In genomic region chr16:86824751-86825310, GRCh38 we compare ENCODE assay signal across 16 cellular contexts.
DNase-seq lines count a peak whose midpoint lies in the region; TF ChIP-seq lines count a peak whose summit lies in the region.
"Had no signal": no experiment of that assay in that cellular context is flagged by ENCODE, and none has a peak within 500 bp of the region (broad histone marks: within the 10 kb centered on the region; RNA-seq: fewer than 3 reads in every experiment).

No MANE protein-coding gene starts in this region.

- DNase-seq in SW480 (ENCODE audit: low spot score) (peak; percentile 5), fibroblast of lung (ENCODE audit: low read depth in 2 of 2) (peak; percentile 12 to 70), sigmoid colon (peak; percentile 46), nucleus accumbens (lab: John Stamatoyannopoulos, UW) (no peak), smooth muscle cell (lab: John Stamatoyannopoulos, UW; ENCODE audit: unreplicated experiment) (no peak), endothelial cell (ENCODE audit: low spot score) (no peak)
- DNase-seq in activated CD8-positive, alpha-beta memory T cell treated with anti-CD3 and anti-CD28 coated beads, Interleukin-2, amount 50 U/mL, for 4 hours: no peak
- DNase-seq: activated CD4-positive, alpha-beta T cell treated with anti-CD3 and anti-CD28 coated beads, Interleukin-2, amount 50 U/mL, for 1 hour; aorta; effector memory CD4-positive, alpha-beta T cell; NCI-H446; retina; stimulated activated naive CD4-positive, alpha-beta T cell treated with Interleukin-2 at 50 U/mL for 16 hours; T-helper 2 cell had no signal

- H3K9ac ChIP-seq in fibroblast of lung (ENCODE audit: insufficient read depth, low read length) (no peak overlapping the region), smooth muscle cell (ENCODE audit: low read depth) (no peak overlapping the region)

- 41 to 53% methylated on average over 18 of the region's 18 CpGs for WGBS in sigmoid colon, 2 donors
- WGBS in smooth muscle cell (ENCODE audit: low lambda C conversion rate): 61% methylated on average over 18 of the region's 18 CpGs

- no peaks in the 10 kb centered on the region for H3K9me3 Mint-ChIP-seq in endothelial cell (ENCODE audit: unreplicated experiment)

- H3K36me3 Mint-ChIP-seq in endothelial cell (ENCODE audit: low read depth, unreplicated experiment): no peaks in the 10 kb centered on the region

- H3K4me3 Mint-ChIP-seq in endothelial cell (ENCODE audit: unreplicated experiment): no peak overlapping the region

- intact Hi-C loops in sigmoid colon (cut with DNase I): no loop called here

- CTCF ChIA-PET in HEK293 (lab: Yijun Ruan, JAX): interaction anchor here (1.0 to 2.2 kb wide), 5 partner anchors 9 to 193 kb away, joined by 3 to 6 read pairs (median 3); no protein-coding TSS in a partner anchor

- H3K36me3 ChIP-seq in HEK293 (ENCODE audit: control insufficient read depth in 2 of 2, insufficient read depth in 1 of 2, low read length in 2 of 2): no peaks in the 10 kb centered on the region
- H3K36me3 ChIP-seq in fibroblast of lung (ENCODE audit: control insufficient read depth, insufficient read depth, low read length): no peaks in the 10 kb centered on the region
- no peaks in the 10 kb centered on the region for H3K36me3 ChIP-seq in sigmoid colon
- no peaks in the 10 kb centered on the region for H3K36me3 ChIP-seq in smooth muscle cell (ENCODE audit: low read depth)

- TF ChIP-seq EP300 in sigmoid colon (IDR thresholded peaks at IDR 0.05): no peak

- TF ChIP-seq CTCF in HEK293 (tag by site-specific recombination; IDR thresholded peaks at IDR 0.05): no peak
- TF ChIP-seq CTCF in fibroblast of lung (conservative IDR thresholded peaks at IDR 0.05 in 1 of 2, IDR thresholded peaks at IDR 0.05 in 1 of 2; ENCODE audit: low read depth in 1 of 2, low read length in 2 of 2): no peak
- no peak for TF ChIP-seq CTCF in sigmoid colon (IDR thresholded peaks at IDR 0.05)
- no peak for TF ChIP-seq CTCF in smooth muscle cell (IDR thresholded peaks at IDR 0.05; ENCODE audit: borderline replicate concordance, insufficient read depth, poor library complexity, severe bottlenecking)
- TF ChIP-seq CTCF in endothelial cell (IDR thresholded peaks at IDR 0.05; ENCODE audit: unreplicated experiment): no peak

- H3K4me1 ChIP-seq in HEK293 (ENCODE audit: control insufficient read depth, insufficient read depth, low read length) (peaks cover 11% of the 10 kb centered on the region), fibroblast of lung (ENCODE audit: control insufficient read depth, extremely low read depth, insufficient read depth, low read length) (no peaks in the 10 kb centered on the region), sigmoid colon (no peaks in the 10 kb centered on the region), smooth muscle cell (ENCODE audit: low read depth) (peaks cover 12% of the 10 kb centered on the region)

- H3K9me3 ChIP-seq in HEK293 (ENCODE audit: control insufficient read depth, insufficient read depth, low read depth, low read length) (no peaks in the 10 kb centered on the region), fibroblast of lung (ENCODE audit: control insufficient read depth, insufficient read depth, low read depth, low read length) (no peaks in the 10 kb centered on the region), sigmoid colon (no peaks in the 10 kb centered on the region), smooth muscle cell (replicated peaks; ENCODE audit: low read depth) (no peaks in the 10 kb centered on the region)

- no peak overlapping the region for H3K4me2 ChIP-seq in fibroblast of lung (ENCODE audit: extremely low read depth, insufficient read depth, low read length)
- H3K4me2 ChIP-seq in smooth muscle cell: no peak overlapping the region

- H3F3A ChIP-seq in smooth muscle cell (ENCODE audit: low read depth): no peaks in the 10 kb centered on the region

- H3K27ac ChIP-seq in HEK293 (ENCODE audit: extremely low read depth, low read depth, low read length) (peak overlapping the region; percentile 24; the same call in 1 of the 2 replicates), fibroblast of lung (ENCODE audit: insufficient read depth, low read length) (no peak overlapping the region), sigmoid colon (no peak overlapping the region), smooth muscle cell (ENCODE audit: low read depth) (no peak overlapping the region)
- H3K27ac ChIP-seq: C4-2B had no signal

- H4K20me1 ChIP-seq in fibroblast of lung (ENCODE audit: control insufficient read depth, extremely low read depth, insufficient read depth, low read length) (no peaks in the 10 kb centered on the region), smooth muscle cell (ENCODE audit: low read depth) (no peaks in the 10 kb centered on the region)

- POLR2A ChIA-PET in HEK293 (lab: Yijun Ruan, JAX): interaction anchor here (1.2 kb wide), 1 partner anchor 18 kb away, joined by 9 read pairs; no protein-coding TSS in a partner anchor

- H3K79me2 ChIP-seq in fibroblast of lung (ENCODE audit: control insufficient read depth, insufficient read depth, low read length): no peaks in the 10 kb centered on the region
- H3K79me2 ChIP-seq in smooth muscle cell (ENCODE audit: low read depth): no peaks in the 10 kb centered on the region

- H3K4me1 Mint-ChIP-seq in endothelial cell (ENCODE audit: unreplicated experiment): peaks cover 29% of the 10 kb centered on the region

- H3K4me3 ChIP-seq in HEK293 (ENCODE audit: low read depth, low read length): no peak overlapping the region
- H3K4me3 ChIP-seq in fibroblast of lung (replicated peaks in 1 of 4; ENCODE audit: control extremely low read depth in 1 of 4, insufficient read depth in 1 of 4, low read depth in 3 of 4, low read length in 4 of 4): no peak overlapping the region
- no peak overlapping the region for H3K4me3 ChIP-seq in sigmoid colon
- no peak overlapping the region for H3K4me3 ChIP-seq in smooth muscle cell

- no peak overlapping the region for H3K27ac Mint-ChIP-seq in endothelial cell (ENCODE audit: unreplicated experiment)

- peaks cover 26% of the 10 kb centered on the region for H3K27me3 ChIP-seq in fibroblast of lung (ENCODE audit: control insufficient read depth, insufficient read depth, low read length)
- H3K27me3 ChIP-seq in sigmoid colon: peaks cover 7 to 79% (median 31%) of the 10 kb centered on the region in 3 donors
- peaks cover 24% of the 10 kb centered on the region for H3K27me3 ChIP-seq in smooth muscle cell (ENCODE audit: low read depth)

- H2AFZ ChIP-seq in fibroblast of lung (ENCODE audit: low read length) (no peak overlapping the region), smooth muscle cell (ENCODE audit: low read depth) (no peak overlapping the region)

- peaks cover 5% of the 10 kb centered on the region for H3K27me3 Mint-ChIP-seq in endothelial cell (ENCODE audit: unreplicated experiment)

- TF ChIP-seq POLR2A in sigmoid colon (IDR thresholded peaks at IDR 0.05): no peak

TF ChIP-seq in HEK293, 187 proteins besides CTCF, POLR2A, EP300 and RAD21 (continues in another document):
- TF ChIP-seq ZNF302 (tag by site-specific recombination; IDR thresholded peaks at IDR 0.05; ENCODE audit: low read depth) (no peak), ZBTB7A (tag by site-specific recombination; IDR thresholded peaks at IDR 0.05; ENCODE audit: low read depth) (no peak), ZNF621 (tag by site-specific recombination; IDR thresholded peaks at IDR 0.05) (no peak), GLI2 (tag by site-specific recombination; IDR thresholded peaks at IDR 0.05; ENCODE audit: borderline replicate concordance, low read depth) (no peak), SP7 (tag by site-specific recombination; IDR thresholded peaks at IDR 0.05) (peak; percentile 80), ZIC2 (tag by site-specific recombination; IDR thresholded peaks at IDR 0.05) (peak; percentile 53), ZNF175 (tag by site-specific recombination; IDR thresholded peaks at IDR 0.05) (no peak), KLF9 (tag by site-specific recombination; IDR thresholded peaks at IDR 0.05; ENCODE audit: low read depth) (no peak), SCRT1 (tag by site-specific recombination; IDR thresholded peaks at IDR 0.05; ENCODE audit: borderline replicate concordance) (peak; percentile 11; the same call in 1 of the 2 replicates), GLI4 (tag by site-specific recombination; IDR thresholded peaks at IDR 0.05) (no peak), ZNF214 (tag by site-specific recombination; IDR thresholded peaks at IDR 0.05; ENCODE audit: borderline replicate concordance) (no peak), ZBTB17 (tag by site-specific recombination; IDR thresholded peaks at IDR 0.05) (peak; percentile 54), SCRT2 (tag by site-specific recombination; IDR thresholded peaks at IDR 0.05) (peak; percentile 94), HIC1 (tag by site-specific recombination; IDR thresholded peaks at IDR 0.05) (0 out of 2 replicates have a peak, but pooled peaks have one; percentile 27), ZNF350 (tag by site-specific recombination; IDR thresholded peaks at IDR 0.05) (no peak), ZNF266 (tag by site-specific recombination; IDR thresholded peaks at IDR 0.05; ENCODE audit: low read depth) (no peak)
- TF ChIP-seq, protein P1, sequence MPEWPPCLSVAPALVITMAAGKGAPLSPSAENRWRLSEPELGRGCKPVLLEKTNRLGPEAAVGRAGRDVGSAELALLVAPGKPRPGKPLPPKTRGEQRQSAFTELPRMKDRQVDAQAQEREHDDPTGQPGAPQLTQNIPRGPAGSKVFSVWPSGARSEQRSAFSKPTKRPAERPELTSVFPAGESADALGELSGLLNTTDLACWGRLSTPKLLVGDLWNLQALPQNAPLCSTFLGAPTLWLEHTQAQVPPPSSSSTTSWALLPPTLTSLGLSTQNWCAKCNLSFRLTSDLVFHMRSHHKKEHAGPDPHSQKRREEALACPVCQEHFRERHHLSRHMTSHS (tag by site-specific recombination; IDR thresholded peaks at IDR 0.05): no peak

Comparison
In these comparisons a context has a peak if more than half of its experiments do, and no peak if none do; other contexts are left out.
1. DNase-seq: peak in SW480 (single experiment), fibroblast of lung (2 of 2) and sigmoid colon (single experiment); none in nucleus accumbens (0 of 56), activated CD8-positive, alpha-beta memory T cell treated with anti-CD3 and anti-CD28 coated beads, Interleukin-2, amount 50 U/mL, for 4 hours (single experiment), smooth muscle cell (single experiment) and endothelial cell (single experiment).